17 cellular contexts compared by ENCODE assay signal in genomic region chr17:44915727-44916058, GRCh38. TPM values are rescaled to one million over a fixed set of nuclear protein-coding genes. Genes with fewer than 3 reads are reported as not detected.
DNase-seq lines count a peak whose midpoint lies in the region; ATAC-seq and TF ChIP-seq lines count a peak whose summit lies in the region.
"Had no signal": no experiment of that assay in that cellular context is flagged by ENCODE, and none has a peak within 500 bp of the region (broad histone marks: within the 10 kb centered on the region; RNA-seq: fewer than 3 reads in every experiment).

No MANE protein-coding gene starts in this region.

- H3K9me3 Mint-ChIP-seq in activated CD4-positive, alpha-beta T cell treated with anti-CD3 and anti-CD28 coated beads, Interleukin-2, amount 10 ng/mL, durations not matched to agents 7 days and 5 days = no peaks in the 10 kb centered on the region
- H3K9me3 Mint-ChIP-seq: CD4-positive, alpha-beta T cell; H9; IgD-negative memory B cell had no signal

- CTCF ChIA-PET in activated CD4-positive, alpha-beta T cell treated with anti-CD3 and anti-CD28 coated beads, Interleukin-2, amount 10 ng/mL, durations not matched to agents 7 days and 5 days (lab: Charles Lee) = no interaction called here

- peaks cover 44% of the 10 kb centered on the region for H3K27me3 ChIP-seq in left ventricle myocardium inferior (ENCODE audit: low read depth)
- no peaks in the 10 kb centered on the region for H3K27me3 ChIP-seq in body of pancreas

- 76 to 93% methylated on average over 1 to 2 of the region's 2 CpGs for WGBS in body of pancreas, 2 donors

- peaks cover 35% of the 10 kb centered on the region for H3K27me3 Mint-ChIP-seq in activated CD4-positive, alpha-beta T cell treated with anti-CD3 and anti-CD28 coated beads, Interleukin-2, amount 10 ng/mL, durations not matched to agents 7 days and 5 days

- H3K4me1 Mint-ChIP-seq in activated CD4-positive, alpha-beta T cell treated with anti-CD3 and anti-CD28 coated beads, Interleukin-2, amount 10 ng/mL, durations not matched to agents 7 days and 5 days = peaks cover 12% of the 10 kb centered on the region

- TF ChIP-seq POLR2A in body of pancreas (IDR thresholded peaks at IDR 0.05) = no peak

- TF ChIP-seq CTCF in left ventricle myocardium inferior (IDR thresholded peaks at IDR 0.05; ENCODE audit: borderline replicate concordance) (no peak), body of pancreas (IDR thresholded peaks at IDR 0.05) (no peak)

- ATAC-seq in left ventricle myocardium superior = no peak
- no peak for ATAC-seq in body of pancreas
- no peak for ATAC-seq in GM18519 (IDR thresholded peaks at IDR 0.05; ENCODE audit: low FRiP score, unreplicated experiment)
- ATAC-seq in HG02938 (IDR thresholded peaks at IDR 0.05; ENCODE audit: unreplicated experiment) = no peak
- ATAC-seq: PC-3 had no signal

- H3K4me1 ChIP-seq in left ventricle myocardium inferior (peaks cover 46% of the 10 kb centered on the region), body of pancreas (peaks cover 34% of the 10 kb centered on the region)

- POLR2A ChIA-PET in activated CD4-positive, alpha-beta T cell treated with anti-CD3 and anti-CD28 coated beads, Interleukin-2, amount 10 ng/mL, durations not matched to agents 7 days and 5 days (lab: Charles Lee) = no interaction called here

- H3K4me3 Mint-ChIP-seq in activated CD4-positive, alpha-beta T cell treated with anti-CD3 and anti-CD28 coated beads, Interleukin-2, amount 10 ng/mL, durations not matched to agents 7 days and 5 days = no peak overlapping the region
- H3K4me3 Mint-ChIP-seq: B cell; CD4-positive, alpha-beta T cell; H9; IgD-negative memory B cell had no signal

- DNase-seq in left ventricle myocardium inferior (no peak), left ventricle myocardium superior (no peak), body of pancreas (peak in 1 of 4 donors; percentile 27), posterior vena cava (ENCODE audit: low spot score) (peak; percentile 48)
- DNase-seq in activated CD4-positive, alpha-beta T cell treated with anti-CD3 and anti-CD28 coated beads, Interleukin-2, amount 10 ng/mL, durations not matched to agents 7 days and 5 days = no peak
- DNase-seq: ACHN; Calu3; CD4-positive, alpha-beta T cell; DMS79 treated with DMSO at 0.1 percent for 48 hours; H9; NCI-H1092 treated with DMSO at 0.1 percent for 48 hours; NCI-H187; PC-3 had no signal

- intact Hi-C loops in left ventricle myocardium inferior (cut with micrococcal nuclease) = no loop called here
- intact Hi-C loops in left ventricle myocardium superior (cut with micrococcal nuclease) = loop anchor here (10.0 kb wide), 1 partner anchor 179 kb away; no protein-coding TSS in a partner anchor
- intact Hi-C loops in body of pancreas (cut with DNase I) = no loop called here
- intact Hi-C loops in posterior vena cava (cut with DNase I) = loop anchor here (5.0 to 10.0 kb wide), 3 partner anchors 107 to 219 kb away; partner anchors contain the start of genes ACBD4 (in 1 of the 2) and PLCD3 (in 1 of the 2)

- H3K4me3 ChIP-seq in left ventricle myocardium inferior (no peak overlapping the region), body of pancreas (no peak overlapping the region)

- H3K27ac Mint-ChIP-seq in activated CD4-positive, alpha-beta T cell treated with anti-CD3 and anti-CD28 coated beads, Interleukin-2, amount 10 ng/mL, durations not matched to agents 7 days and 5 days = no peak overlapping the region
- H3K27ac Mint-ChIP-seq: B cell; CD4-positive, alpha-beta T cell; H9 had no signal

- H3K27ac ChIP-seq in left ventricle myocardium inferior (replicated peaks) (peak overlapping the region; percentile 79), body of pancreas (peak overlapping the region in 3 of 4 donors; percentile 75 to 86 (median 80))

- no peaks in the 10 kb centered on the region for H3K36me3 ChIP-seq in left ventricle myocardium inferior
- H3K36me3 ChIP-seq in body of pancreas (replicated peaks in 1 of 2; ENCODE audit: insufficient read depth in 1 of 2, low read depth in 2 of 2) = no peaks in the 10 kb centered on the region

- no peaks in the 10 kb centered on the region for H3K36me3 Mint-ChIP-seq in activated CD4-positive, alpha-beta T cell treated with anti-CD3 and anti-CD28 coated beads, Interleukin-2, amount 10 ng/mL, durations not matched to agents 7 days and 5 days (ENCODE audit: low read depth)
- H3K36me3 Mint-ChIP-seq: IgD-negative memory B cell had no signal

- H3K9me3 ChIP-seq in left ventricle myocardium inferior (replicated peaks) (no peaks in the 10 kb centered on the region), body of pancreas (no peaks in the 10 kb centered on the region)

RNA-seq across cellular contexts. Expression of gene GFAP, which starts 0.4 kb away (rescaled TPM):
- total RNA-seq in left ventricle myocardium inferior (4.1 TPM), left ventricle myocardium superior (4.2 TPM), body of pancreas (1 to 10 TPM; 2.0 to 7.0 TPM), posterior vena cava (1 to 10 TPM in 1 of 2 donors, under 1 TPM in 1; 0.51 to 1.7 TPM)
- not detected for total RNA-seq in activated CD4-positive, alpha-beta T cell treated with anti-CD3 and anti-CD28 coated beads, Interleukin-2, amount 10 ng/mL, durations not matched to agents 7 days and 5 days
- total RNA-seq: B cell; Calu3; CD4-positive, alpha-beta T cell had no signal

RNA-seq across cellular contexts. Expression of gene EFTUD2, which starts 16.4 kb away (rescaled TPM):
- total RNA-seq in left ventricle myocardium inferior = 62.0 TPM
- 54.4 TPM for total RNA-seq in left ventricle myocardium superior
- total RNA-seq in body of pancreas = 10 to 100 TPM; 31.6 to 49.8 TPM
- total RNA-seq in posterior vena cava = 10 to 100 TPM; 65.2 to 71.9 TPM
- 100 to 1,000 TPM; 133 to 145 TPM for total RNA-seq in activated CD4-positive, alpha-beta T cell treated with anti-CD3 and anti-CD28 coated beads, Interleukin-2, amount 10 ng/mL, durations not matched to agents 7 days and 5 days

RNA-seq across cellular contexts. Expression of gene KIF18B, which starts 31.9 kb away (rescaled TPM):
- total RNA-seq in left ventricle myocardium inferior = 0.49 TPM
- total RNA-seq in left ventricle myocardium superior = 3.2 TPM
- under 1 TPM in 1 of 2 donors, not detected in 1; 0.26 TPM for total RNA-seq in body of pancreas
- total RNA-seq in posterior vena cava = under 1 TPM; 0.10 to 0.65 TPM
- 100 to 1,000 TPM; 107 to 109 TPM for total RNA-seq in activated CD4-positive, alpha-beta T cell treated with anti-CD3 and anti-CD28 coated beads, Interleukin-2, amount 10 ng/mL, durations not matched to agents 7 days and 5 days

RNA-seq across cellular contexts. Expression of gene C1QL1, which starts 52.4 kb away (rescaled TPM):
- total RNA-seq in left ventricle myocardium inferior (0.74 TPM), left ventricle myocardium superior (15.2 TPM), body of pancreas (1 to 10 TPM; 2.3 to 2.9 TPM), posterior vena cava (under 1 TPM; 0.19 to 0.42 TPM)
- total RNA-seq in activated CD4-positive, alpha-beta T cell treated with anti-CD3 and anti-CD28 coated beads, Interleukin-2, amount 10 ng/mL, durations not matched to agents 7 days and 5 days = under 1 TPM; 0.67 to 0.77 TPM
- total RNA-seq: B cell; CD4-positive, alpha-beta T cell had no signal

Comparison
In these comparisons a context has a peak if more than half of its experiments do, and no peak if none do; other contexts are left out.
1. intact Hi-C loops: an anchor here in left ventricle myocardium superior (10.0 kb wide) and posterior vena cava (5.0 to 10.0 kb wide); none called in left ventricle myocardium inferior and body of pancreas.
2. RNA of gene KIF18B, which starts 31.9 kb away (total RNA-seq): 107 to 109 TPM in activated CD4-positive, alpha-beta T cell treated with anti-CD3 and anti-CD28 coated beads, Interleukin-2, amount 10 ng/mL, durations not matched to agents 7 days and 5 days; 3.2 TPM in left ventricle myocardium superior (single experiment), 0.10 to 0.65 TPM in posterior vena cava, 0.49 TPM in left ventricle myocardium inferior (single experiment) and 0.26 TPM in body of pancreas; every median in the first group is over 10 times any median in the second.